In the genomic region with DNA sequence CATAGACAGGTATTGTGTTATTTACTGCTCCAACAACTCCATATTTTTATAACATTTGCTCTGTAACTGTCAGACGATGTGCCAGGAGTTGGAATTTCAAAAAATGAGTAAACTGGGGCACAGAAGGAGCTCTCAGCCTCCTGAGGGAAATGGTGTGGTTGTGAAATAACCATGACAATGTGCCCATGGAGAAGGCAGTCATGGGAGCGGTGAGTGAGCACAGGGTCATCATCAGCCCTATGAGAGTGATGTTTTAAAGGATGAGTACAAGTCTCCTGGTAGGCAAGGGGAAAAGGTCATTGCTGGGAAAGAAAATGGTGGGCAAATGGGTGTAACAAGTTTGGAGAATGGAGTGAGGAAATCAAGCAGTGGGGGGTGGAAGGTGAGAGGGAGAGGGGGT, we compare ENCODE assay signal across 27 cellular contexts.
"Had no signal": no experiment of that assay in that cellular context is flagged by ENCODE, and none has a peak within 500 bp of the region (broad histone marks: within the 10 kb centered on the region; RNA-seq: fewer than 3 reads in every experiment).

No MANE protein-coding gene starts in this region.

- ATAC-seq: left colon; left lung; lower lobe of right lung; natural killer cell; right lobe of liver; stimulated activated naive B cell treated with anti-CD40 and anti-IgM and Interleukin-4, amounts not matched to agents 10 μg/mL and 1 μg/mL and 100 μg/mL, for 72 hours; stimulated activated naive CD8-positive, alpha-beta T cell treated with anti-CD3 and anti-CD28 coated beads, Interleukin-15, Interleukin-2, amounts not matched to agents 100 U/mL and 50 U/mL, for 24 hours; upper lobe of right lung had no signal

- H3K4me3 ChIP-seq: left lung, lower lobe of right lung, neural progenitor cell, ovary, right atrium auricular region, right lobe of liver, skin epidermis, suprapubic skin, thoracic aorta, tibial artery, upper lobe of right lung had no signal

- H3K27ac ChIP-seq: left lung, lower lobe of right lung, neural progenitor cell, neutrophil, ovary, right atrium auricular region, right lobe of liver, skin epidermis, suprapubic skin, thoracic aorta, tibial artery, upper lobe of right lung had no signal

- H3K4me2 ChIP-seq: neural progenitor cell had no signal

- H3K4me1 ChIP-seq: left lung, lower lobe of right lung, neural progenitor cell, right atrium auricular region, right lobe of liver, suprapubic skin, tibial artery, upper lobe of right lung had no signal

- H3K9ac ChIP-seq: neural progenitor cell had no signal

- DNase-seq: hippocampal formation; kidney glomerular epithelial cell; left colon; left lung; lower lobe of right lung; mesendoderm; naive B cell; natural killer cell; nephron progenitor cell; occipital lobe; ovary; right lobe of liver; stimulated activated CD4-positive, alpha-beta T cell treated with anti-CD3 and anti-CD28 coated beads, Interleukin-12 subunit alpha, Interleukin-12 subunit beta, amount 100 ng/mL, for 4 hours; stimulated activated CD4-positive, alpha-beta T cell treated with anti-CD3 and anti-CD28 coated beads, Interleukin-15, amount 100 ng/mL, for 24 hours; stimulated activated CD4-positive, alpha-beta T cell treated with anti-CD3 and anti-CD28 coated beads, Interleukin-2, amount 100 ng/mL, for 24 hours; stimulated activated CD4-positive, alpha-beta T cell treated with anti-CD3 and anti-CD28 coated beads, Interleukin-4, amount 100 ng/mL, for 1 hour; stimulated activated naive B cell treated with anti-CD40 and anti-IgM and Interleukin-4, amounts not matched to agents 10 μg/mL and 1 μg/mL and 100 μg/mL, for 72 hours; stimulated activated naive CD8-positive, alpha-beta T cell treated with anti-CD3 and anti-CD28 coated beads, Interleukin-15, Interleukin-2, amounts not matched to agents 100 U/mL and 50 U/mL, for 24 hours; tibial artery; trophoblast cell; upper lobe of right lung had no signal

- H3K9me3 ChIP-seq: ovary, right lobe of liver, upper lobe of right lung had no signal

- H2AFZ ChIP-seq: neural progenitor cell had no signal

- H3K36me3 ChIP-seq: left lung, lower lobe of right lung, neural progenitor cell, neutrophil, ovary, right atrium auricular region, right lobe of liver, suprapubic skin, thoracic aorta, tibial artery, upper lobe of right lung had no signal

- H3K27me3 ChIP-seq: left lung, neural progenitor cell, neutrophil, ovary, right atrium auricular region, right lobe of liver, upper lobe of right lung had no signal
